8 cellular contexts compared by ENCODE assay signal in the genomic region with DNA sequence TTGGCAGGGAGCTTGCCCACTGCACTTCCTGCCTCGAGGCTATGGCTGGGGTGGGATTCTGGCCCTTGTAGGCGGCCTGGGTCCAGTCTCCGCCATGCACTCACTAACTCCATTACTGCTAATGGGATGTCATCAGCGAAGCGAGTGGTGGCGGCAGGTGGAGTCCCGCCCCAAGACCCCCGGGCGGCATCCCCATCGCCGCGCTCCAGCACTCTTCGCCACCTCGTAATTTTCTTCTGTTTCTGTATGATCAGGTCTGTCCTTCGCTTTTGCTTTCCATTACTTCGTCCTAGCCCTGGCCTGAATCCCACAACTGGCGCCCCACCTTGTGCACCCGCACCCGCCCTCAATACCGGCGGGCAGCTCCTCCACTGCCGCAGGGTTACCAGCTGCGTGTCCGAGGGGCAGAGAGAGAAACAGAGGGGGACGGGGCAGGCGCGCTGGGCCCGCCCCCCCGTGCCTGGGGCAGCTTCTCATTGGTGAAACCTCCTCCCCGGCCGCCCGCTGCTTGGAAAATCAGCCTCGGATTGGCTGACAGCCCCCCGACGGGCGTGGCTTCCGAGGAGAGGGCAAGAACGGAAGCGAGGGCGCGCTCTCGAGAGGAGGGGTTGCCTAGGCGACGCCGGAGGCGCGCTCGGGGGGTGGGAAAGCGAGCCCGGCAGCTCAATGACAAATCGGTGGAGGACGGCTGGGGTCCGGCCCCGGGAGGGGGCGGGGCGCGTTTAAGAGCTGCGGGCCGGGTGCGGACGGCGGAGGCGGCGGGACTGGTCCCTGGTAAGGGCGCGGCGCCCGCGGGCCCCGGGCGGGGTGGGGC. TPM values are rescaled to one million over a fixed set of nuclear protein-coding genes. Genes with fewer than 3 reads are reported as not detected.
A peak's percentile ranks its signal among the peaks of the same experiment; 100 is the strongest.
DNase-seq lines count a peak whose midpoint lies in the region; ATAC-seq and TF ChIP-seq lines count a peak whose summit lies in the region.

A gene with protein sequence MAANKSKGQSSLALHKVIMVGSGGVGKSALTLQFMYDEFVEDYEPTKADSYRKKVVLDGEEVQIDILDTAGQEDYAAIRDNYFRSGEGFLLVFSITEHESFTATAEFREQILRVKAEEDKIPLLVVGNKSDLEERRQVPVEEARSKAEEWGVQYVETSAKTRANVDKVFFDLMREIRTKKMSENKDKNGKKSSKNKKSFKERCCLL (plus strand): TSS at position 646 of the 814 bp plus-strand sequence. CDS start 25,813 bp downstream, outside the sequence.

- H3K9me3 ChIP-seq in right atrium auricular region (no peaks in the 10 kb centered on the region), uterus (no peaks in the 10 kb centered on the region)

- H3K36me3 ChIP-seq in right atrium auricular region (no peaks in the 10 kb centered on the region), uterus (no peaks in the 10 kb centered on the region)

- peaks cover 0 to 44% of the 10 kb centered on the region in 2 donors for H3K4me1 ChIP-seq in right atrium auricular region
- H3K4me1 ChIP-seq in uterus = no peaks in the 10 kb centered on the region

- H3K4me3 ChIP-seq in right atrium auricular region (peak within 1 kb of the TSS; percentile 67 to 78), uterus (peak within 1 kb of the TSS; percentile 65 to 91)

- TF ChIP-seq POLR2A in uterus (IDR thresholded peaks at IDR 0.05) = peak; percentile 60 to 84

- DNase-seq in NCI-H187 treated with DMSO at 0.1 percent for 48 hours (lab: John Stamatoyannopoulos, UW) (peak; percentile 69), anterior cingulate cortex (lab: John Stamatoyannopoulos, UW) (peak; percentile 82 to 99 (median 99)), right atrium auricular region (ENCODE audit: low spot score) (peak; percentile 100), pulmonary artery endothelial cell (ENCODE audit: low read depth, low spot score) (peak; percentile 94), uterus (peak; percentile 99)

- peak within 1 kb of the TSS; percentile 89 to 91 for H3K27ac ChIP-seq in right atrium auricular region
- peak within 1 kb of the TSS; percentile 92 to 95 for H3K27ac ChIP-seq in uterus

- TF ChIP-seq CTCF in right atrium auricular region (IDR thresholded peaks at IDR 0.05) = no peak
- no peak for TF ChIP-seq CTCF in uterus (IDR thresholded peaks at IDR 0.05)

- H3K27me3 ChIP-seq in right atrium auricular region = no peaks in the 10 kb centered on the region
- no peaks in the 10 kb centered on the region for H3K27me3 ChIP-seq in uterus

- ATAC-seq in GM18499 (IDR thresholded peaks at IDR 0.05; ENCODE audit: insufficient read depth, unreplicated experiment) (peak; percentile 83), HG02943 (IDR thresholded peaks at IDR 0.05; ENCODE audit: low read depth, unreplicated experiment) (peak; percentile 94)

- intact Hi-C loops in T-helper 2 cell treated with Interferon-gamma antibody and Interleukin-4, amounts not matched to agents 100 ng/mL and 5 ng/mL, for 36 hours (cut with micrococcal nuclease) = loop anchor here (1.0 to 2.0 kb wide), 9 partner anchors 9 to 573 kb away; a partner anchor contains a TSS
- intact Hi-C loops in uterus (cut with DNase I; ENCODE audit: low total_unique reads) = no loop called here

RNA-seq across cellular contexts. Expression of the gene that starts here (rescaled TPM):
- 64.4 and 70.7 TPM in 2 replicates for total RNA-seq in T-helper 2 cell treated with Interferon-gamma antibody and Interleukin-4, amounts not matched to agents 100 ng/mL and 5 ng/mL, for 36 hours
- 10 to 100 TPM; 43.7 to 48.5 TPM for total RNA-seq in right atrium auricular region
- total RNA-seq in pulmonary artery endothelial cell = 163 and 239 TPM in 2 replicates
- total RNA-seq in uterus = 10 to 100 TPM; 54.1 to 96.7 (median 78.2) TPM

Comparison
In these comparisons a context has a peak if more than half of its experiments do, and no peak if none do; other contexts are left out.
1. Peak in every context shown above with its lines: DNase-seq, ATAC-seq, H3K4me3 ChIP-seq and H3K27ac ChIP-seq.